In the genomic region with DNA sequence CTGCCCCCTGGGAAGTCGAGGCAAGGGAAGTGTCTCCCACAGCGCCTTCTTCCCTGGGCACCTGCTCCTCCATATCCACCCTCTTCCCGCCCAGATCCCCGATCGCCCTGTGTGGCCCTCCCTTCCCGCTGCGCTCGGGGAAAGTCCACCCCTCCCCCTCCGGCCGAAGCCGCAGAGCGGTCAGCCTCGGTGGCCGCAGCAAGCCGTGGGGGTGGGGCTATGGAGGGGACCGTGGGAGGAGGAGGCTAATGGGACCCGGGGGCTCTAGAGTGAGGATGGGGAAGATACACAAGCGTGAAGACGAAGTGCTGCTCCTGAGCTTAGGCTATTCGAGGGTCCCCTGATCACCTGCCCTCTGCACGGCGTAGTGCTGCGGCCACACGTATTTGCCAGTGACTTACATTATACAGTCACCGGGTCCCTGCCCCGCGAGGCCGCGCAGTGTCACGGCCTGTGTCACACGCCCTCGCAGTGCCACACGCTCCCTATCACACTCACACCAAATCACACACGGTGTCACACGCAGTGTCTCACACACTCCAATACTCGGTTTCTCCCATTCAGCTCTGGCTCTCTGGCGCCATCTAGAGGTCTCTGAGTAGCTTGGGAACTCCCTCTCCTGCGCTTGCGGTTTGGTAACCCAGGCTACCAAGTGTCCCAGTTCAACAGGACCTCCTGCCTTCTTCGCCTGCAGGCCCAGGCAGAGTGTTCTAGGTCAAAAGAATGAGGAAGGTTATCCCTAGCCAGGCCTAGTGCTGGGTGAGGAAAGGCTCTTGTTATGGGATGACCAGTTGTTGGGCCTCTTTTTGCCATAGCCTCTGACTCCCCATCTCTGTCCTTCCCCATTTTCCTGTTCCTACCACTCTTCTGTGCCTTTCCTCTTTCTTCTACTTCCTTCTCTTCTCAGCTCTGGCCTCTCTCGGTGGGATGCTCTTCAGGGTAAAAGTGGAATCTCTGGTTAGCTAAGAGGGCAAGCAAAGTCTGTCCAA, we compare ENCODE assay signal across 1 cellular context.
TF ChIP-seq lines count a peak whose summit lies in the region.

No MANE protein-coding gene starts in this region.

TF ChIP-seq in HEK293, 187 proteins besides CTCF, POLR2A, EP300 and RAD21 (continued from another document and continues in another):
- TF ChIP-seq ZBTB49 (tag by site-specific recombination; IDR thresholded peaks at IDR 0.05; ENCODE audit: low read depth) (no peak), ZNF335 (tag by site-specific recombination; conservative IDR thresholded peaks at IDR 0.05) (peak; percentile 97), ZEB2 (tag by site-specific recombination; IDR thresholded peaks at IDR 0.05) (peak; percentile 88), YY2 (tag by site-specific recombination; IDR thresholded peaks at IDR 0.05) (no peak), EGR2 (tag by site-specific recombination; IDR thresholded peaks at IDR 0.05; ENCODE audit: low read depth) (peak; percentile 49), ZNF24 (tag by site-specific recombination; IDR thresholded peaks at IDR 0.05) (0 out of 2 replicates have a peak, but pooled peaks have one; percentile 25), BCL11B (tag by site-specific recombination; IDR thresholded peaks at IDR 0.05; ENCODE audit: low read depth) (peak; percentile 50), ZNF175 (tag by site-specific recombination; IDR thresholded peaks at IDR 0.05) (no peak), ZBTB8A (tag by site-specific recombination; IDR thresholded peaks at IDR 0.05) (peak; percentile 88), GFI1B (tag by site-specific recombination; IDR thresholded peaks at IDR 0.05) (peak; percentile 12; the same call in 1 of the 2 replicates), ZNF791 (tag by site-specific recombination; IDR thresholded peaks at IDR 0.05) (no peak), ZBTB17 (tag by site-specific recombination; IDR thresholded peaks at IDR 0.05) (peak; percentile 95), ZNF2 (tag by site-specific recombination; IDR thresholded peaks at IDR 0.05) (peak; percentile 96), ZFP69B (tag by site-specific recombination; IDR thresholded peaks at IDR 0.05) (peak; percentile 14; the same call in 1 of the 2 replicates), ZBTB26 (tag by site-specific recombination; optimal IDR thresholded peaks at IDR 0.05) (peak; percentile 90), GLIS1 (tag by site-specific recombination; IDR thresholded peaks at IDR 0.05) (peak; percentile 99), ZFHX2 (tag by site-specific recombination; conservative IDR thresholded peaks at IDR 0.05) (peak; percentile 84), ZNF223 (tag by site-specific recombination; IDR thresholded peaks at IDR 0.05) (peak; percentile 8; the same call in 1 of the 2 replicates), PRDM10 (tag by site-specific recombination; IDR thresholded peaks at IDR 0.05) (0 out of 2 replicates have a peak, but pooled peaks have one; percentile 34), ZNF585B (tag by site-specific recombination; IDR thresholded peaks at IDR 0.05) (no peak), ZNF140 (tag by site-specific recombination; IDR thresholded peaks at IDR 0.05) (no peak), ZSCAN30 (tag by site-specific recombination; IDR thresholded peaks at IDR 0.05) (peak; percentile 65; the same call in 1 of the 2 replicates), ZNF830 (tag by site-specific recombination; IDR thresholded peaks at IDR 0.05; ENCODE audit: low read depth) (no peak), GLI4 (tag by site-specific recombination; IDR thresholded peaks at IDR 0.05) (0 out of 2 replicates have a peak, but pooled peaks have one; percentile 32), ZNF121 (tag by site-specific recombination; IDR thresholded peaks at IDR 0.05) (peak; percentile 43; the same call in 1 of the 2 replicates), ZNF623 (tag by site-specific recombination; IDR thresholded peaks at IDR 0.05) (0 out of 2 replicates have a peak, but pooled peaks have one; percentile 9), ZNF600 (tag by site-specific recombination; IDR thresholded peaks at IDR 0.05) (peak; percentile 72), ZNF157 (tag by site-specific recombination; IDR thresholded peaks at IDR 0.05) (no peak), ZBTB1 (tag by site-specific recombination; IDR thresholded peaks at IDR 0.05) (no peak), ZNF843 (tag by site-specific recombination; IDR thresholded peaks at IDR 0.05) (0 out of 2 replicates have a peak, but pooled peaks have one; percentile 15), SCRT2 (tag by site-specific recombination; IDR thresholded peaks at IDR 0.05) (peak; percentile 52), KLF9 (tag by site-specific recombination; IDR thresholded peaks at IDR 0.05; ENCODE audit: low read depth) (peak; percentile 39; the same call in 1 of the 2 replicates), ZNF266 (tag by site-specific recombination; IDR thresholded peaks at IDR 0.05; ENCODE audit: low read depth) (no peak), ZNF366 (tag by site-specific recombination; conservative IDR thresholded peaks at IDR 0.05) (peak; percentile 61), WT1 (tag by site-specific recombination; IDR thresholded peaks at IDR 0.05) (peak; percentile 43; the same call in 1 of the 2 replicates), RBAK (tag by site-specific recombination; IDR thresholded peaks at IDR 0.05) (no peak), ZNF391 (tag by site-specific recombination; IDR thresholded peaks at IDR 0.05; ENCODE audit: borderline replicate concordance, low read depth) (peak; percentile 62; the same call in 1 of the 2 replicates), ZNF416 (tag by site-specific recombination; IDR thresholded peaks at IDR 0.05) (no peak), PATZ1 (tag by site-specific recombination; IDR thresholded peaks at IDR 0.05) (peak; percentile 94), ZNF792 (tag by site-specific recombination; IDR thresholded peaks at IDR 0.05) (no peak), IKZF3 (tag by site-specific recombination; IDR thresholded peaks at IDR 0.05) (peak; percentile 62), ZNF488 (tag by site-specific recombination; IDR thresholded peaks at IDR 0.05) (no peak)
- TF ChIP-seq, protein P1, sequence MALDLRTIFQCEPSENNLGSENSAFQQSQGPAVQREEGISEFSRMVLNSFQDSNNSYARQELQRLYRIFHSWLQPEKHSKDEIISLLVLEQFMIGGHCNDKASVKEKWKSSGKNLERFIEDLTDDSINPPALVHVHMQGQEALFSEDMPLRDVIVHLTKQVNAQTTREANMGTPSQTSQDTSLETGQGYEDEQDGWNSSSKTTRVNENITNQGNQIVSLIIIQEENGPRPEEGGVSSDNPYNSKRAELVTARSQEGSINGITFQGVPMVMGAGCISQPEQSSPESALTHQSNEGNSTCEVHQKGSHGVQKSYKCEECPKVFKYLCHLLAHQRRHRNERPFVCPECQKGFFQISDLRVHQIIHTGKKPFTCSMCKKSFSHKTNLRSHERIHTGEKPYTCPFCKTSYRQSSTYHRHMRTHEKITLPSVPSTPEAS (tag by site-specific recombination; IDR thresholded peaks at IDR 0.05): peak; percentile 48
- TF ChIP-seq, protein P2, sequence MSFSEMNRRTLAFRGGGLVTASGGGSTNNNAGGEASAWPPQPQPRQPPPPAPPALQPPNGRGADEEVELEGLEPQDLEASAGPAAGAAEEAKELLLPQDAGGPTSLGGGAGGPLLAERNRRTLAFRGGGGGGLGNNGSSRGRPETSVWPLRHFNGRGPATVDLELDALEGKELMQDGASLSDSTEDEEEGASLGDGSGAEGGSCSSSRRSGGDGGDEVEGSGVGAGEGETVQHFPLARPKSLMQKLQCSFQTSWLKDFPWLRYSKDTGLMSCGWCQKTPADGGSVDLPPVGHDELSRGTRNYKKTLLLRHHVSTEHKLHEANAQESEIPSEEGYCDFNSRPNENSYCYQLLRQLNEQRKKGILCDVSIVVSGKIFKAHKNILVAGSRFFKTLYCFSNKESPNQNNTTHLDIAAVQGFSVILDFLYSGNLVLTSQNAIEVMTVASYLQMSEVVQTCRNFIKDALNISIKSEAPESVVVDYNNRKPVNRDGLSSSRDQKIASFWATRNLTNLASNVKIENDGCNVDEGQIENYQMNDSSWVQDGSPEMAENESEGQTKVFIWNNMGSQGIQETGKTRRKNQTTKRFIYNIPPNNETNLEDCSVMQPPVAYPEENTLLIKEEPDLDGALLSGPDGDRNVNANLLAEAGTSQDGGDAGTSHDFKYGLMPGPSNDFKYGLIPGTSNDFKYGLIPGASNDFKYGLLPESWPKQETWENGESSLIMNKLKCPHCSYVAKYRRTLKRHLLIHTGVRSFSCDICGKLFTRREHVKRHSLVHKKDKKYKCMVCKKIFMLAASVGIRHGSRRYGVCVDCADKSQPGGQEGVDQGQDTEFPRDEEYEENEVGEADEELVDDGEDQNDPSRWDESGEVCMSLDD (tag by site-specific recombination; IDR thresholded peaks at IDR 0.05): peak; percentile 78; the same call in 1 of the 2 replicates
- TF ChIP-seq, protein P3, sequence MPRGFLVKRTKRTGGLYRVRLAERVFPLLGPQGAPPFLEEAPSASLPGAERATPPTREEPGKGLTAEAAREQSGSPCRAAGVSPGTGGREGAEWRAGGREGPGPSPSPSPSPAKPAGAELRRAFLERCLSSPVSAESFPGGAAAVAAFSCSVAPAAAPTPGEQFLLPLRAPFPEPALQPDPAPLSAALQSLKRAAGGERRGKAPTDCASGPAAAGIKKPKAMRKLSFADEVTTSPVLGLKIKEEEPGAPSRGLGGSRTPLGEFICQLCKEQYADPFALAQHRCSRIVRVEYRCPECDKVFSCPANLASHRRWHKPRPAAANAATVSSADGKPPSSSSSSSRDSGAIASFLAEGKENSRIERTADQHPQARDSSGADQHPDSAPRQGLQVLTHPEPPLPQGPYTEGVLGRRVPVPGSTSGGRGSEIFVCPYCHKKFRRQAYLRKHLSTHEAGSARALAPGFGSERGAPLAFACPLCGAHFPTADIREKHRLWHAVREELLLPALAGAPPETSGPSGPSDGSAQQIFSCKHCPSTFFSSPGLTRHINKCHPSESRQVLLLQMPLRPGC (tag by site-specific recombination; IDR thresholded peaks at IDR 0.05): peak; percentile 9; the same call in 1 of the 2 replicates
